ENCODE assay signal across 12 cellular contexts in the genomic region with DNA sequence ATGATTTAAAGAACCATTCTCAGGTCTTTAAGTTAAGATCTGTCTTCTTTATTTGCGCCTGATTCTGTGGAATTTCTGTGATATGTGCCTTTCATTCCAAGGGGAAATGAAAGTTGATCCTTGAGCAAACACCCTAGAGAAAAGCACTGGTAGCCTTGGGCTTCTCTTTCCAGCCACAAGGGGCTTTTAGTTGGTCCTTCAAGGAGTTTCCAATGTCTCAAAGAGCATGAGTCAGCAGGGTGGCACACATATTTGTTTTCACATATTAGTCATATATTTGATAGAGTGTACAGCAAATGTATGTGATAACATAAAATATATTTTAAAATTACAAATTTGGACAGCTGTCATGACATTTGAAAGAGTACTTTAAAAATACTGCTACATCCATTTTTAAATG.
DNase-seq lines count a peak whose midpoint lies in the region; ATAC-seq and TF ChIP-seq lines count a peak whose summit lies in the region.
"Had no signal": no experiment of that assay in that cellular context is flagged by ENCODE, and none has a peak within 500 bp of the region (broad histone marks: within the 10 kb centered on the region; RNA-seq: fewer than 3 reads in every experiment).

No MANE protein-coding gene starts in this region.

- no peaks in the 10 kb centered on the region for H3K4me1 ChIP-seq in psoas muscle

- no peak for ATAC-seq in psoas muscle

- no peak overlapping the region for H3K27ac ChIP-seq in psoas muscle
- H3K27ac ChIP-seq: vagina had no signal

- WGBS in psoas muscle, 3 donors: 87 to 98% (median 95%) methylated on average over 1 of the region's 1 CpG

- H3K4me3 ChIP-seq in WI38 (ENCODE audit: low read depth, low read length) (no peak overlapping the region), psoas muscle (no peak overlapping the region)
- H3K4me3 ChIP-seq: vagina had no signal

- DNase-seq in AG08395 (ENCODE audit: low spot score): peak; percentile 15
- peak; percentile 39 for DNase-seq in HS-5 (ENCODE audit: low read depth)
- DNase-seq in glomerular visceral epithelial cell (ENCODE audit: extremely low spot score): peak; percentile 31
- no peak for DNase-seq in NCI-H1048 (lab: John Stamatoyannopoulos, UW)
- no peak for DNase-seq in activated CD8-positive, alpha-beta memory T cell treated with anti-CD3 and anti-CD28 coated beads, Interleukin-2, amount 50 U/mL, for 48 hours
- DNase-seq in cardiac septum (ENCODE audit: low spot score): no peak
- DNase-seq in psoas muscle: no peak
- DNase-seq: activated CD4-positive, CD25-positive, alpha-beta regulatory T cell; KBM-7; NK-92 treated with Interleukin-12 subunit alpha and Interleukin-12 subunit beta, amount 100 ng/mL, for 24 hours had no signal

- H3K36me3 ChIP-seq in psoas muscle (ENCODE audit: insufficient read depth in 1 of 2, low read depth in 1 of 2): no peaks in the 10 kb centered on the region
- H3K36me3 ChIP-seq: vagina had no signal

- no peaks in the 10 kb centered on the region for H3K9me3 ChIP-seq in psoas muscle
- H3K9me3 ChIP-seq: vagina had no signal

- intact Hi-C loops in cardiac septum (cut with DNase I) (no loop called here), psoas muscle (cut with DNase I) (no loop called here)

- TF ChIP-seq CTCF in WI38 (IDR thresholded peaks at IDR 0.05; ENCODE audit: low read depth, low read length) (peak; percentile 36), psoas muscle (IDR thresholded peaks at IDR 0.05) (no peak)

- H3K27me3 ChIP-seq in psoas muscle (ENCODE audit: insufficient read depth in 3 of 3, low read length in 2 of 3): no peaks in the 10 kb centered on the region
- H3K27me3 ChIP-seq: vagina had no signal

Comparison
In these comparisons a context has a peak if more than half of its experiments do, and no peak if none do; other contexts are left out.
1. DNase-seq: peak in AG08395 (single experiment), HS-5 (single experiment) and glomerular visceral epithelial cell (single experiment); none in NCI-H1048 (single experiment), activated CD8-positive, alpha-beta memory T cell treated with anti-CD3 and anti-CD28 coated beads, Interleukin-2, amount 50 U/mL, for 48 hours (single experiment), cardiac septum (single experiment) and psoas muscle (0 of 2).